ENCODE assay signal across 1 cellular context in genomic region chr22:23282986-23283385, GRCh38.
TF ChIP-seq lines count a peak whose summit lies in the region.

No MANE protein-coding gene starts in this region.

TF ChIP-seq in SK-N-SH, 30 proteins besides CTCF, POLR2A, EP300 and RAD21 (continued from another document):
- TF ChIP-seq TEAD4 (IDR thresholded peaks at IDR 0.05; ENCODE audit: borderline replicate concordance, insufficient read depth), result no peak
